In genomic region chr6:50091641-50092040, GRCh38 we compare ENCODE assay signal across 1 cellular context.
TF ChIP-seq lines count a peak whose summit lies in the region.

No MANE protein-coding gene starts in this region.

TF ChIP-seq in liver, 16 proteins besides CTCF, POLR2A, EP300 and RAD21 (continued from another document):
- TF ChIP-seq ZBTB33 (IDR thresholded peaks at IDR 0.05) (peak; percentile 26), MAX (IDR thresholded peaks at IDR 0.05) (peak; percentile 44), EGR1 (IDR thresholded peaks at IDR 0.05; ENCODE audit: low read depth in 2 of 2) (no peak), NR2F2 (IDR thresholded peaks at IDR 0.05) (no peak), TAF1 (conservative IDR thresholded peaks at IDR 0.05) (no peak), HNF4A (conservative IDR thresholded peaks at IDR 0.05) (peak; percentile 44 to 66), GABPA (IDR thresholded peaks at IDR 0.05 in 1 of 2, conservative IDR thresholded peaks at IDR 0.05 in 1 of 2) (peak in 1 of 2 donors; percentile 22), FOXA2 (IDR thresholded peaks at IDR 0.05) (peak; percentile 44), RXRA (IDR thresholded peaks at IDR 0.05) (peak in 1 of 2 donors; percentile 41), YY1 (IDR thresholded peaks at IDR 0.05) (peak; percentile 24), FOXA1 (IDR thresholded peaks at IDR 0.05) (no peak), REST (IDR thresholded peaks at IDR 0.05) (no peak), HNF4G (IDR thresholded peaks at IDR 0.05) (no peak)
